1 cellular context compared by ENCODE assay signal in genomic region chr2:230925879-230926765, GRCh38.
TF ChIP-seq lines count a peak whose summit lies in the region.

No MANE protein-coding gene starts in this region.

TF ChIP-seq in GM12878, 131 proteins besides CTCF, POLR2A, EP300 and RAD21 (continued from another document):
- 0 out of 2 replicates have a peak, but pooled peaks have one; percentile 30 for TF ChIP-seq ZBTB4 (CRISPR knock-in tag; IDR thresholded peaks at IDR 0.05)
- no peak for TF ChIP-seq KLF5 (IDR thresholded peaks at IDR 0.05; ENCODE audit: partially characterized antibody)
- peak; percentile 70 for TF ChIP-seq POLR2AphosphoS5 (IDR thresholded peaks at IDR 0.05; ENCODE audit: low read length)
- TF ChIP-seq ZNF592 (IDR thresholded peaks at IDR 0.05): peak; percentile 9; the same call in 1 of the 2 replicates
- no peak for TF ChIP-seq CBX5 (IDR thresholded peaks at IDR 0.05; ENCODE audit: low read depth)
- peak; percentile 15; the same call in 1 of the 2 replicates for TF ChIP-seq SPI1 (IDR thresholded peaks at IDR 0.05; ENCODE audit: borderline replicate concordance, insufficient read depth, low read depth, low read length)
- peak; percentile 85 for TF ChIP-seq JUNB (IDR thresholded peaks at IDR 0.05)
- peak in 1 of 2 experiments; percentile 46; a peak in 1 of 4 replicates for TF ChIP-seq ETV6 (conservative IDR thresholded peaks at IDR 0.05 in 1 of 2, IDR thresholded peaks at IDR 0.05 in 1 of 2; ENCODE audit: borderline replicate concordance in 1 of 2, low read depth in 1 of 2)
- no peak for TF ChIP-seq WRNIP1 (IDR thresholded peaks at IDR 0.05; ENCODE audit: borderline replicate concordance, low read depth, low read length)
- TF ChIP-seq ZNF207 (IDR thresholded peaks at IDR 0.05; ENCODE audit: borderline replicate concordance): peak; percentile 65; the same call in 1 of the 2 replicates
- peak; percentile 58; the same call in 1 of the 2 replicates for TF ChIP-seq ATF7 (IDR thresholded peaks at IDR 0.05; ENCODE audit: low read depth)
- TF ChIP-seq EED (IDR thresholded peaks at IDR 0.05; ENCODE audit: low read depth): peak; percentile 94
- TF ChIP-seq BCL11A (IDR thresholded peaks at IDR 0.05; ENCODE audit: low read depth, low read length): peak; percentile 89
- TF ChIP-seq NFXL1 (IDR thresholded peaks at IDR 0.05; ENCODE audit: borderline replicate concordance): no peak
- no peak for TF ChIP-seq MLLT1 (IDR thresholded peaks at IDR 0.05)
- 0 out of 2 replicates have a peak, but pooled peaks have one; percentile 24 for TF ChIP-seq HDAC2 (IDR thresholded peaks at IDR 0.05)
- TF ChIP-seq, protein P1, sequence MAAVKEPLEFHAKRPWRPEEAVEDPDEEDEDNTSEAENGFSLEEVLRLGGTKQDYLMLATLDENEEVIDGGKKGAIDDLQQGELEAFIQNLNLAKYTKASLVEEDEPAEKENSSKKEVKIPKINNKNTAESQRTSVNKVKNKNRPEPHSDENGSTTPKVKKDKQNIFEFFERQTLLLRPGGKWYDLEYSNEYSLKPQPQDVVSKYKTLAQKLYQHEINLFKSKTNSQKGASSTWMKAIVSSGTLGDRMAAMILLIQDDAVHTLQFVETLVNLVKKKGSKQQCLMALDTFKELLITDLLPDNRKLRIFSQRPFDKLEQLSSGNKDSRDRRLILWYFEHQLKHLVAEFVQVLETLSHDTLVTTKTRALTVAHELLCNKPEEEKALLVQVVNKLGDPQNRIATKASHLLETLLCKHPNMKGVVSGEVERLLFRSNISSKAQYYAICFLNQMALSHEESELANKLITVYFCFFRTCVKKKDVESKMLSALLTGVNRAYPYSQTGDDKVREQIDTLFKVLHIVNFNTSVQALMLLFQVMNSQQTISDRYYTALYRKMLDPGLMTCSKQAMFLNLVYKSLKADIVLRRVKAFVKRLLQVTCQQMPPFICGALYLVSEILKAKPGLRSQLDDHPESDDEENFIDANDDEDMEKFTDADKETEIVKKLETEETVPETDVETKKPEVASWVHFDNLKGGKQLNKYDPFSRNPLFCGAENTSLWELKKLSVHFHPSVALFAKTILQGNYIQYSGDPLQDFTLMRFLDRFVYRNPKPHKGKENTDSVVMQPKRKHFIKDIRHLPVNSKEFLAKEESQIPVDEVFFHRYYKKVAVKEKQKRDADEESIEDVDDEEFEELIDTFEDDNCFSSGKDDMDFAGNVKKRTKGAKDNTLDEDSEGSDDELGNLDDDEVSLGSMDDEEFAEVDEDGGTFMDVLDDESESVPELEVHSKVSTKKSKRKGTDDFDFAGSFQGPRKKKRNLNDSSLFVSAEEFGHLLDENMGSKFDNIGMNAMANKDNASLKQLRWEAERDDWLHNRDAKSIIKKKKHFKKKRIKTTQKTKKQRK (IDR thresholded peaks at IDR 0.05; ENCODE audit: low read depth, low read length): no peak
- TF ChIP-seq TCF7 (IDR thresholded peaks at IDR 0.05; ENCODE audit: borderline replicate concordance): no peak; the same call in 1 of the 2 replicates
- 0 out of 3 replicates have a peak, but pooled peaks have one; percentile 21 for TF ChIP-seq POU2F2 (IDR thresholded peaks at IDR 0.05; ENCODE audit: borderline replicate concordance, low read depth, low read length)
- peak; percentile 90 to 91 for TF ChIP-seq IKZF2 (IDR thresholded peaks at IDR 0.05)
- TF ChIP-seq BMI1 (IDR thresholded peaks at IDR 0.05; ENCODE audit: borderline replicate concordance): peak; percentile 52; the same call in 1 of the 2 replicates
- TF ChIP-seq GATAD2B (conservative IDR thresholded peaks at IDR 0.05; ENCODE audit: low read depth): peak; percentile 86
- TF ChIP-seq ZNF274 (IDR thresholded peaks at IDR 0.05; ENCODE audit: insufficient read depth, insufficient read length): no peak
- no peak for TF ChIP-seq FOXK2 (IDR thresholded peaks at IDR 0.05)
- TF ChIP-seq NR2C2 (IDR thresholded peaks at IDR 0.05; ENCODE audit: borderline replicate concordance, control insufficient read depth, insufficient read length, low read depth): no peak
- TF ChIP-seq, protein P2, sequence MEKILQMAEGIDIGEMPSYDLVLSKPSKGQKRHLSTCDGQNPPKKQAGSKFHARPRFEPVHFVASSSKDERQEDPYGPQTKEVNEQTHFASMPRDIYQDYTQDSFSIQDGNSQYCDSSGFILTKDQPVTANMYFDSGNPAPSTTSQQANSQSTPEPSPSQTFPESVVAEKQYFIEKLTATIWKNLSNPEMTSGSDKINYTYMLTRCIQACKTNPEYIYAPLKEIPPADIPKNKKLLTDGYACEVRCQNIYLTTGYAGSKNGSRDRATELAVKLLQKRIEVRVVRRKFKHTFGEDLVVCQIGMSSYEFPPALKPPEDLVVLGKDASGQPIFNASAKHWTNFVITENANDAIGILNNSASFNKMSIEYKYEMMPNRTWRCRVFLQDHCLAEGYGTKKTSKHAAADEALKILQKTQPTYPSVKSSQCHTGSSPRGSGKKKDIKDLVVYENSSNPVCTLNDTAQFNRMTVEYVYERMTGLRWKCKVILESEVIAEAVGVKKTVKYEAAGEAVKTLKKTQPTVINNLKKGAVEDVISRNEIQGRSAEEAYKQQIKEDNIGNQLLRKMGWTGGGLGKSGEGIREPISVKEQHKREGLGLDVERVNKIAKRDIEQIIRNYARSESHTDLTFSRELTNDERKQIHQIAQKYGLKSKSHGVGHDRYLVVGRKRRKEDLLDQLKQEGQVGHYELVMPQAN (conservative IDR thresholded peaks at IDR 0.05): no peak
- TF ChIP-seq RELB (IDR thresholded peaks at IDR 0.05; ENCODE audit: low read depth): peak; percentile 82
- TF ChIP-seq MTA2 (IDR thresholded peaks at IDR 0.05; ENCODE audit: low read depth): peak; percentile 74
- peak; percentile 57; the same call in 1 of the 2 replicates for TF ChIP-seq TAF1 (IDR thresholded peaks at IDR 0.05; ENCODE audit: borderline replicate concordance, low read depth, low read length)
- no peak for TF ChIP-seq HDGF (IDR thresholded peaks at IDR 0.05)
- peak; percentile 89 for TF ChIP-seq MEF2A (IDR thresholded peaks at IDR 0.05; ENCODE audit: insufficient read depth, low read depth, low read length)
- TF ChIP-seq RUNX3 (IDR thresholded peaks at IDR 0.05; ENCODE audit: low read length): no peak
